2 cellular contexts compared by ENCODE assay signal in genomic region chr2:72937356-72937669, GRCh38.
TF ChIP-seq lines count a peak whose summit lies in the region.

No MANE protein-coding gene starts in this region.

TF ChIP-seq in WTC11, 78 proteins besides CTCF, POLR2A, EP300 and RAD21:
- TF ChIP-seq ZNF317 (CRISPR knock-in tag; IDR thresholded peaks at IDR 0.05; ENCODE audit: borderline replicate concordance, low read depth) (no peak), ZNF532 (CRISPR knock-in tag; IDR thresholded peaks at IDR 0.05; ENCODE audit: borderline replicate concordance) (no peak), FOXP1 (CRISPR knock-in tag; IDR thresholded peaks at IDR 0.05; ENCODE audit: borderline replicate concordance) (0 out of 2 replicates have a peak, but pooled peaks have one; percentile 21), ERG (CRISPR knock-in tag; IDR thresholded peaks at IDR 0.05) (no peak)
TF ChIP-seq in WTC11: peak in this region for 1.

TF ChIP-seq in HepG2, 621 proteins besides CTCF, POLR2A, EP300 and RAD21:
- TF ChIP-seq AGO2 (optimal IDR thresholded peaks at IDR 0.05; ENCODE audit: low read depth, low read length) (peak; percentile 58), HNRNPLL (IDR thresholded peaks at IDR 0.05; ENCODE audit: low read depth, low read length, poor library complexity, severe bottlenecking) (peak; percentile 75), ZBTB40 (IDR thresholded peaks at IDR 0.05) (no peak), ZBTB40 (CRISPR knock-in tag; IDR thresholded peaks at IDR 0.05) (no peak)
